Comparison of ENCODE assay signal across 17 cellular contexts in the genomic region with DNA sequence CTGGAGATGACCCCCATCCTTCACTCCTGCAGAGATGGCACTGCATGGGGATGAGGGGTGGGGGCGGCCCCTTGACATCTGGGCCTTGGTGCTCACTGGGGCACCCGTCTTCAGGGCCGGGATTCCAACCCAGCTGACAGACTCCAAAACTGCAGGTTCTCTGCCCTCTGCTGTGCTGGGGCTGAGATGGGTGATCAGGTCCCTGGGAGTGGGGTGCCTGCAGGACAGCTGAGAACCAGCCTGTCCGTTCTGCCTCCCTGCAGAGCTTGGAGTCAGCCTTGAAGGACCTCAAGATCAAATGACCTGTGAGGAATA. TPM values are rescaled to one million over a fixed set of nuclear protein-coding genes. Genes with fewer than 3 reads are reported as not detected.
DNase-seq lines count a peak whose midpoint lies in the region; ATAC-seq and TF ChIP-seq lines count a peak whose summit lies in the region.
"Had no signal": no experiment of that assay in that cellular context is flagged by ENCODE, and none has a peak within 500 bp of the region (broad histone marks: within the 10 kb centered on the region; RNA-seq: fewer than 3 reads in every experiment).

No MANE protein-coding gene starts in this region.

- peaks cover 0 to 16% of the 10 kb centered on the region in 2 experiments; a peak in 1 of 4 replicates for H3K4me1 ChIP-seq in HCT116 (ENCODE audit: control insufficient read depth in 1 of 2, insufficient read depth in 2 of 2, low read length in 2 of 2)

- H2AFZ ChIP-seq in HCT116 (ENCODE audit: low read depth, low read length, poor library complexity, severe bottlenecking) = no peak overlapping the region
- H2AFZ ChIP-seq: hepatocyte had no signal

- ATAC-seq in HCT116 (no peak), HG03159 (IDR thresholded peaks at IDR 0.05; ENCODE audit: unreplicated experiment) (no peak), GM21723 (IDR thresholded peaks at IDR 0.05; ENCODE audit: unreplicated experiment) (no peak)

- peak overlapping the region; percentile 41 for H3K27ac Mint-ChIP-seq in T-helper 1 cell treated with Interleukin-12 subunit alpha and Interleukin-12 subunit beta and Interleukin-4 antibody, amounts not matched to agents 30 μg/mL and 1 μg/mL, for 36 hours
- H3K27ac Mint-ChIP-seq in brain = peak overlapping the region in 2 of 5 experiments; percentile 16 to 97
- peak overlapping the region; percentile 19 for H3K27ac Mint-ChIP-seq in neural crest cell (ENCODE audit: unreplicated experiment)

- peaks cover 27 to 36% of the 10 kb centered on the region in 2 experiments for H3K36me3 ChIP-seq in HCT116 (ENCODE audit: control insufficient read depth in 1 of 2, insufficient read depth in 2 of 2, low read length in 2 of 2)

- no peaks in the 10 kb centered on the region for H3K9me2 ChIP-seq in HCT116 (ENCODE audit: insufficient read depth)

- RAD21 ChIA-PET in HCT116 (lab: Charles Lee; ENCODE audit: low non-redundant PET in 1 of 2, low total read pairs in 2 of 2, uncharacterized antibody in 2 of 2, unreplicated experiment in 2 of 2) = no interaction called here

- TF ChIP-seq CTCF in HCT116 (IDR thresholded peaks at IDR 0.05 in 2 of 3, conservative IDR thresholded peaks at IDR 0.05 in 1 of 3; ENCODE audit: borderline replicate concordance in 1 of 3, insufficient read depth in 1 of 3, low read depth in 2 of 3, low read length in 2 of 3) (no peak), brain (conservative IDR thresholded peaks at IDR 0.05) (no peak), neural crest cell (conservative IDR thresholded peaks at IDR 0.05) (no peak)

- H3K4me2 ChIP-seq in HCT116 (ENCODE audit: low read length) = no peak overlapping the region

- CTCF ChIA-PET in HCT116 (lab: Charles Lee) = no interaction called here

- no peaks in the 10 kb centered on the region for H3K27me3 ChIP-seq in HCT116 (ENCODE audit: insufficient read depth, low read length)
- H3K27me3 ChIP-seq: ascending aorta, hepatocyte had no signal

- intact Hi-C loops in HCT116 (cut with micrococcal nuclease) = no loop called here

- no peak for TF ChIP-seq POLR2A in HCT116 (IDR thresholded peaks at IDR 0.05; ENCODE audit: borderline replicate concordance, extremely low read depth, insufficient read depth, insufficient read length)

- H3K4me1 Mint-ChIP-seq in T-helper 1 cell treated with Interleukin-12 subunit alpha and Interleukin-12 subunit beta and Interleukin-4 antibody, amounts not matched to agents 30 μg/mL and 1 μg/mL, for 36 hours (ENCODE audit: low read depth) = peaks cover 26% of the 10 kb centered on the region
- H3K4me1 Mint-ChIP-seq in brain = peaks cover 13% of the 10 kb centered on the region
- H3K4me1 Mint-ChIP-seq in neural crest cell = peaks cover 17% of the 10 kb centered on the region

- no peaks in the 10 kb centered on the region for H3K9me3 ChIP-seq in HCT116 (ENCODE audit: control insufficient read depth in 1 of 2, insufficient read depth in 1 of 2, low read depth in 1 of 2, low read length in 2 of 2)
- H3K9me3 ChIP-seq: ascending aorta had no signal

- no peak for DNase-seq in T-helper 1 cell
- no peak for DNase-seq in HCT116 (ENCODE audit: low read depth, low spot score)
- no peak for DNase-seq in neural crest cell (ENCODE audit: low read depth, low spot score)
- no peak for DNase-seq in DMS153 treated with DMSO at 0.1 percent for 48 hours (lab: John Stamatoyannopoulos, UW; ENCODE audit: unreplicated experiment)
- DNase-seq: activated CD4-positive, CD25-positive, alpha-beta regulatory T cell treated with anti-CD3 and anti-CD28 coated beads, Interleukin-2, amount 50 U/mL, for 72 hours; activated T-cell treated with anti-CD3 and anti-CD28 coated beads, Interleukin-2, amount 50 U/mL, for 1 hour; Calu3; left colon; NCI-H2107; NCI-H82; SW 1271 had no signal

- no peak for TF ChIP-seq RAD21 in HCT116 (IDR thresholded peaks at IDR 0.05; ENCODE audit: low read depth)

- POLR2A ChIA-PET in HCT116 (lab: Charles Lee) = no interaction called here

- no peak overlapping the region for H3K4me3 ChIP-seq in HCT116 (replicated peaks in 1 of 2; ENCODE audit: low read depth in 1 of 2, low read length in 2 of 2)

- H3K4me3 Mint-ChIP-seq in T-helper 1 cell treated with Interleukin-12 subunit alpha and Interleukin-12 subunit beta and Interleukin-4 antibody, amounts not matched to agents 30 μg/mL and 1 μg/mL, for 36 hours = no peak overlapping the region
- peak overlapping the region in 3 of 5 experiments; percentile 90 to 91 (median 90) for H3K4me3 Mint-ChIP-seq in brain
- peak overlapping the region; percentile 93 for H3K4me3 Mint-ChIP-seq in neural crest cell

- peaks cover 6% of the 10 kb centered on the region; the same call in 1 of the 2 replicates for H3K79me2 ChIP-seq in HCT116 (ENCODE audit: insufficient read depth, low read length)
- H3K79me2 ChIP-seq: hepatocyte had no signal

- no peaks in the 10 kb centered on the region for H4K20me1 ChIP-seq in HCT116 (ENCODE audit: insufficient read depth)

- H3K27me3 Mint-ChIP-seq in T-helper 1 cell treated with Interleukin-12 subunit alpha and Interleukin-12 subunit beta and Interleukin-4 antibody, amounts not matched to agents 30 μg/mL and 1 μg/mL, for 36 hours (ENCODE audit: low read depth) = no peaks in the 10 kb centered on the region
- peaks cover 5% of the 10 kb centered on the region for H3K27me3 Mint-ChIP-seq in brain
- peaks cover 6% of the 10 kb centered on the region for H3K27me3 Mint-ChIP-seq in neural crest cell (ENCODE audit: low read depth)

- BruUV-seq in HCT116 (replicated peaks; lab: Mats Ljungman, UMichigan) = no TSS peak

- H3K27ac ChIP-seq in HCT116 (ENCODE audit: low read depth, low read length) = no peak overlapping the region

- H3K9me3 Mint-ChIP-seq in T-helper 1 cell treated with Interleukin-12 subunit alpha and Interleukin-12 subunit beta and Interleukin-4 antibody, amounts not matched to agents 30 μg/mL and 1 μg/mL, for 36 hours = no peaks in the 10 kb centered on the region
- H3K9me3 Mint-ChIP-seq in brain (no peaks in the 10 kb centered on the region), neural crest cell (no peaks in the 10 kb centered on the region)

- no peak overlapping the region for H3K9ac ChIP-seq in HCT116 (ENCODE audit: low read length)

- H3K36me3 Mint-ChIP-seq in T-helper 1 cell treated with Interleukin-12 subunit alpha and Interleukin-12 subunit beta and Interleukin-4 antibody, amounts not matched to agents 30 μg/mL and 1 μg/mL, for 36 hours (ENCODE audit: low read depth) = peaks cover 49% of the 10 kb centered on the region
- peaks cover 14% of the 10 kb centered on the region for H3K36me3 Mint-ChIP-seq in brain
- peaks cover 7% of the 10 kb centered on the region for H3K36me3 Mint-ChIP-seq in neural crest cell (ENCODE audit: low read depth)

TF ChIP-seq in HCT116, 20 proteins besides CTCF, POLR2A, EP300 and RAD21:
- TF ChIP-seq JUND (IDR thresholded peaks at IDR 0.05) (0 out of 2 replicates have a peak, but pooled peaks have one; percentile 12), CEBPB (IDR thresholded peaks at IDR 0.05; ENCODE audit: low read depth) (no peak), ZFX (IDR thresholded peaks at IDR 0.05) (no peak)
- TF ChIP-seq, protein P1, sequence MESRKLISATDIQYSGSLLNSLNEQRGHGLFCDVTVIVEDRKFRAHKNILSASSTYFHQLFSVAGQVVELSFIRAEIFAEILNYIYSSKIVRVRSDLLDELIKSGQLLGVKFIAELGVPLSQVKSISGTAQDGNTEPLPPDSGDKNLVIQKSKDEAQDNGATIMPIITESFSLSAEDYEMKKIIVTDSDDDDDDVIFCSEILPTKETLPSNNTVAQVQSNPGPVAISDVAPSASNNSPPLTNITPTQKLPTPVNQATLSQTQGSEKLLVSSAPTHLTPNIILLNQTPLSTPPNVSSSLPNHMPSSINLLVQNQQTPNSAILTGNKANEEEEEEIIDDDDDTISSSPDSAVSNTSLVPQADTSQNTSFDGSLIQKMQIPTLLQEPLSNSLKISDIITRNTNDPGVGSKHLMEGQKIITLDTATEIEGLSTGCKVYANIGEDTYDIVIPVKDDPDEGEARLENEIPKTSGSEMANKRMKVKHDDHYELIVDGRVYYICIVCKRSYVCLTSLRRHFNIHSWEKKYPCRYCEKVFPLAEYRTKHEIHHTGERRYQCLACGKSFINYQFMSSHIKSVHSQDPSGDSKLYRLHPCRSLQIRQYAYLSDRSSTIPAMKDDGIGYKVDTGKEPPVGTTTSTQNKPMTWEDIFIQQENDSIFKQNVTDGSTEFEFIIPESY (IDR thresholded peaks at IDR 0.05; ENCODE audit: extremely low read depth, insufficient replicate concordance, low read length) = no peak
TF ChIP-seq in HCT116: peak in this region for 1.

RNA-seq across cellular contexts. Expression of a gene that starts 14.3 kb away (rescaled TPM):
- 200 TPM for total RNA-seq in HCT116 (2021; ENCODE audit: unreplicated experiment)
- polyA plus RNA-seq in HCT116 (2012) = 203 and 206 TPM in 2 replicates
- 258 TPM for polyA plus RNA-seq in brain (ENCODE audit: insufficient read depth, low read depth, low replicate concordance)
- total RNA-seq in neural crest cell = 146 and 155 TPM in 2 replicates

RNA-seq across cellular contexts. Expression of a gene that starts 14.6 kb away (rescaled TPM):
- total RNA-seq in HCT116 (2021; ENCODE audit: unreplicated experiment) (154 TPM), neural crest cell (107 and 108 TPM in 2 replicates)
- 157 and 178 TPM in 2 replicates for polyA plus RNA-seq in HCT116 (2012)
- 107 TPM for polyA plus RNA-seq in brain (ENCODE audit: insufficient read depth, low read depth, low replicate concordance)

RNA-seq across cellular contexts. Expression of a gene that starts 19.6 kb away (rescaled TPM):
- 192 TPM for total RNA-seq in HCT116 (2021; ENCODE audit: unreplicated experiment)
- polyA plus RNA-seq in HCT116 (2012) = 365 and 430 TPM in 2 replicates
- polyA plus RNA-seq in brain (ENCODE audit: insufficient read depth, low read depth, low replicate concordance) = 47.3 TPM
- total RNA-seq in neural crest cell = 67.7 and 71.6 TPM in 2 replicates

RNA-seq across cellular contexts. Expression of a gene that starts 44.5 kb away (rescaled TPM):
- total RNA-seq in HCT116 (2021; ENCODE audit: unreplicated experiment) (9.2 TPM), neural crest cell (9.7 and 11.1 TPM in 2 replicates)
- polyA plus RNA-seq in HCT116 (2012) = 6.7 and 8.0 TPM in 2 replicates
- polyA plus RNA-seq in brain (ENCODE audit: insufficient read depth, low read depth, low replicate concordance) = 5.1 TPM

RNA-seq across cellular contexts. Expression of a gene that starts 44.6 kb away (rescaled TPM):
- total RNA-seq in HCT116 (2021; ENCODE audit: unreplicated experiment) (67.0 TPM), neural crest cell (111 and 117 TPM in 2 replicates)
- 46.3 and 48.6 TPM in 2 replicates for polyA plus RNA-seq in HCT116 (2012)
- polyA plus RNA-seq in brain (ENCODE audit: insufficient read depth, low read depth, low replicate concordance) = 39.9 TPM
